13 cellular contexts compared by ENCODE assay signal in the genomic region with DNA sequence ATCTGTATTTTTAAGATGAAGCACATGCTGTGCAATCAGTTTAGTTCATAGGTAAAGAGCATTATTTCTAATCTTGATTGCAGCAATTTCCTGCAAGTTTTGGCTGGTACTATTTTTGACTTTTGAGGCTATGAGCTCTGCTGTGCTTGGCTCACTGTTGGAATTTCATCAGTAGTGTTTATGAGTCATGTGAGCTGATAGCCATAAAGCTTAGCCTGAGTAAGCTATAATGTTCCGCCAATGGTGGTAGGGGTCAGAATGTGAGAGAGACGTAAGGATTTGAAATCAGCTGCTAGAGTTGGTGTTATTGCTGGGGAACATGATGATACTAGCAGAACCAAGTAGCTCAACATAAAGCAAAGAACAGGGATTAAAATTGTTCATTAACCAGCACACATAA.
DNase-seq lines count a peak whose midpoint lies in the region; TF ChIP-seq lines count a peak whose summit lies in the region.
"Had no signal": no experiment of that assay in that cellular context is flagged by ENCODE, and none has a peak within 500 bp of the region (broad histone marks: within the 10 kb centered on the region; RNA-seq: fewer than 3 reads in every experiment).

No MANE protein-coding gene starts in this region.

- no peak overlapping the region for H3K4me2 ChIP-seq in smooth muscle cell

- WGBS in smooth muscle cell (ENCODE audit: low lambda C conversion rate), result 48% methylated on average over 2 of the region's 2 CpGs

- H3K27me3 ChIP-seq in cardiac muscle cell (no peaks in the 10 kb centered on the region), smooth muscle cell (ENCODE audit: low read depth) (no peaks in the 10 kb centered on the region)
- H3K27me3 ChIP-seq: testis had no signal

- no peaks in the 10 kb centered on the region for H3K79me2 ChIP-seq in smooth muscle cell (ENCODE audit: low read depth)

- no peaks in the 10 kb centered on the region for H3F3A ChIP-seq in smooth muscle cell (ENCODE audit: low read depth)

- H2AFZ ChIP-seq in smooth muscle cell (ENCODE audit: low read depth), result peak overlapping the region; percentile 3

- H3K36me3 ChIP-seq in cardiac muscle cell (no peaks in the 10 kb centered on the region), smooth muscle cell (ENCODE audit: low read depth) (no peaks in the 10 kb centered on the region)

- DNase-seq in NCI-H226 (peak; percentile 68), amniotic epithelial cell (ENCODE audit: low read depth) (peak; percentile 6), cardiac muscle cell (ENCODE audit: low read depth in 1 of 2, low spot score in 1 of 2) (peak; percentile 36 to 76), smooth muscle cell (lab: John Stamatoyannopoulos, UW; ENCODE audit: unreplicated experiment) (no peak), GOT3 (lab: John Stamatoyannopoulos, UW) (no peak), GDM1 (lab: John Stamatoyannopoulos, UW) (no peak)
- no peak for DNase-seq in activated CD4-positive, CD25-positive, alpha-beta regulatory T cell (lab: John Stamatoyannopoulos, UW)
- DNase-seq: activated naive CD4-positive, alpha-beta T cell; cortex of kidney; naive thymus-derived CD4-positive, alpha-beta T cell; NCI-H146; stimulated activated CD4-positive, alpha-beta T cell treated with anti-CD3 and anti-CD28 coated beads, Interleukin-12 subunit alpha, Interleukin-12 subunit beta, amount 100 ng/mL, for 4 hours; testis had no signal

- H3K4me3 ChIP-seq in cardiac muscle cell (no peak overlapping the region), smooth muscle cell (no peak overlapping the region)
- H3K4me3 ChIP-seq: testis had no signal

- H4K20me1 ChIP-seq in smooth muscle cell (ENCODE audit: low read depth), result no peaks in the 10 kb centered on the region

- H3K4me1 ChIP-seq in cardiac muscle cell (ENCODE audit: low read depth), result no peaks in the 10 kb centered on the region
- H3K4me1 ChIP-seq in smooth muscle cell (ENCODE audit: low read depth), result no peaks in the 10 kb centered on the region
- H3K4me1 ChIP-seq: testis had no signal

- H3K9ac ChIP-seq in smooth muscle cell (ENCODE audit: low read depth), result no peak overlapping the region

- TF ChIP-seq CTCF in cardiac muscle cell (IDR thresholded peaks at IDR 0.05; ENCODE audit: low read depth, low read length), result no peak
- no peak for TF ChIP-seq CTCF in smooth muscle cell (IDR thresholded peaks at IDR 0.05; ENCODE audit: borderline replicate concordance, insufficient read depth, poor library complexity, severe bottlenecking)

- H3K27ac ChIP-seq in cardiac muscle cell (no peak overlapping the region), smooth muscle cell (ENCODE audit: low read depth) (no peak overlapping the region)
- H3K27ac ChIP-seq: testis had no signal

- H3K9me3 ChIP-seq in cardiac muscle cell (ENCODE audit: low read depth) (no peaks in the 10 kb centered on the region), smooth muscle cell (replicated peaks; ENCODE audit: low read depth) (no peaks in the 10 kb centered on the region)
- H3K9me3 ChIP-seq: testis had no signal

Comparison
In these comparisons a context has a peak if more than half of its experiments do, and no peak if none do; other contexts are left out.
1. DNase-seq: peak in NCI-H226 (single experiment), amniotic epithelial cell (single experiment) and cardiac muscle cell (2 of 2); none in smooth muscle cell (single experiment), GOT3 (single experiment), GDM1 (single experiment) and activated CD4-positive, CD25-positive, alpha-beta regulatory T cell (0 of 4).